Comparison of ENCODE assay signal across 1 cellular context in the genomic region with DNA sequence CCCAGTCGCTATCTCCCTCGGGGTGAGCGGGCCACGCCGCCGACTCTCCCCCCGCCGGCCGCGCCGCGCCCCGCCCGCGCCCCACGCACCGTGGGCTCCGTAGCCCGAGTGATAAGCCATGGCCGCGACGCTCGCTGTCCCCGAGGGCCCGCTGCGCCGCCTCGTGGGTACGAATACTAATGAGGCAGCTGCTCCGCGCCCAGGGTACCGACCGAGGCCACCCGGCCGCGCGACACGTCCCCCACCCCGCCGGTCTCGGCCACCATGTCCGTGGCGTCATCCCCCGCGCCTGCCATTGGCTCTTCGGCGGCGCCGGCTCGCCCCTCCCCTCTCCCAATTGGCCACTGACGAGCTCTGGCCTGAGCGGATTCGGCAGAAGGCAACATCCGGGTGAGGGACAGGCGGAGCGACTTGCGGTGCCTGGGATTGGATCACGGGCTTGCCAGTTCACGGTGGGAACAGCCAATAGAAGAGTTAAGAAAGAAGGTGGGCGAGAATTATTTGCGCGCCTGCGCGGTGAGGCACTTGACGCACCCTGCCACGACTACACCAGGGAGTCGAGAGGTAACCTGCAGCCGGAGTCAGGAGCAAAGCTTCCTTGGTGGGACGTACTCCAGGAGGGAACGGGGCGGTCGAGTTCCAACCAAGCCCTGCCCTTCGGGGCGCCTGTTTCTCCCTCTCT.
A peak's percentile ranks its signal among the peaks of the same experiment; 100 is the strongest.
TF ChIP-seq lines count a peak whose summit lies in the region.

A gene with protein sequence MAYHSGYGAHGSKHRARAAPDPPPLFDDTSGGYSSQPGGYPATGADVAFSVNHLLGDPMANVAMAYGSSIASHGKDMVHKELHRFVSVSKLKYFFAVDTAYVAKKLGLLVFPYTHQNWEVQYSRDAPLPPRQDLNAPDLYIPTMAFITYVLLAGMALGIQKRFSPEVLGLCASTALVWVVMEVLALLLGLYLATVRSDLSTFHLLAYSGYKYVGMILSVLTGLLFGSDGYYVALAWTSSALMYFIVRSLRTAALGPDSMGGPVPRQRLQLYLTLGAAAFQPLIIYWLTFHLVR (minus strand): TSS at position 278 of the 682 bp plus-strand sequence. CDS start 158 bp downstream, at position 120.

TF ChIP-seq in H1, 55 proteins besides CTCF, POLR2A, EP300 and RAD21 (continues in another document):
- no peak for TF ChIP-seq TEAD4 (IDR thresholded peaks at IDR 0.05; ENCODE audit: low read depth, low read length)
- no peak for TF ChIP-seq EGR1 (IDR thresholded peaks at IDR 0.05; ENCODE audit: borderline replicate concordance, low read depth, low read length)
- TF ChIP-seq, protein P1, sequence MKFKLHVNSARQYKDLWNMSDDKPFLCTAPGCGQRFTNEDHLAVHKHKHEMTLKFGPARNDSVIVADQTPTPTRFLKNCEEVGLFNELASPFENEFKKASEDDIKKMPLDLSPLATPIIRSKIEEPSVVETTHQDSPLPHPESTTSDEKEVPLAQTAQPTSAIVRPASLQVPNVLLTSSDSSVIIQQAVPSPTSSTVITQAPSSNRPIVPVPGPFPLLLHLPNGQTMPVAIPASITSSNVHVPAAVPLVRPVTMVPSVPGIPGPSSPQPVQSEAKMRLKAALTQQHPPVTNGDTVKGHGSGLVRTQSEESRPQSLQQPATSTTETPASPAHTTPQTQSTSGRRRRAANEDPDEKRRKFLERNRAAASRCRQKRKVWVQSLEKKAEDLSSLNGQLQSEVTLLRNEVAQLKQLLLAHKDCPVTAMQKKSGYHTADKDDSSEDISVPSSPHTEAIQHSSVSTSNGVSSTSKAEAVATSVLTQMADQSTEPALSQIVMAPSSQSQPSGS (IDR thresholded peaks at IDR 0.05; ENCODE audit: low read length): peak; percentile 88; the same call in 1 of the 2 replicates
- TF ChIP-seq KDM4A (IDR thresholded peaks at IDR 0.05; ENCODE audit: low read depth, low read length, severe bottlenecking): peak; percentile 29
- no peak for TF ChIP-seq KDM1A (IDR thresholded peaks at IDR 0.05; ENCODE audit: borderline replicate concordance, low read length)
- TF ChIP-seq CHD1 (IDR thresholded peaks at IDR 0.05; ENCODE audit: low read depth, low read length): no peak
- no peak for TF ChIP-seq ZNF274 (IDR thresholded peaks at IDR 0.05; ENCODE audit: borderline replicate concordance, extremely low read depth, low read length)
- peak; percentile 82 for TF ChIP-seq YY1 (IDR thresholded peaks at IDR 0.05; ENCODE audit: low read depth, low read length)
- no peak for TF ChIP-seq SIRT6 (IDR thresholded peaks at IDR 0.05; ENCODE audit: low read length)
- TF ChIP-seq TAF7 (optimal IDR thresholded peaks at IDR 0.05; ENCODE audit: borderline replicate concordance, low read depth, low read length): no peak
- no peak for TF ChIP-seq SRF (IDR thresholded peaks at IDR 0.05; ENCODE audit: low read depth, low read length)
- no peak for TF ChIP-seq RBBP5 (IDR thresholded peaks at IDR 0.05; ENCODE audit: borderline replicate concordance, low read depth, low read length)
- TF ChIP-seq RNF2 (IDR thresholded peaks at IDR 0.05; ENCODE audit: borderline replicate concordance, low read depth, low read length, missing control alignments, poor library complexity, severe bottlenecking): no peak
- no peak for TF ChIP-seq NANOG (IDR thresholded peaks at IDR 0.05; ENCODE audit: insufficient read depth, low read depth, low read length, poor library complexity, severe bottlenecking)
- TF ChIP-seq ASH2L (IDR thresholded peaks at IDR 0.05; ENCODE audit: low read length): peak; percentile 67
- no peak for TF ChIP-seq POU5F1 (IDR thresholded peaks at IDR 0.05; ENCODE audit: low read depth, low read length)
- TF ChIP-seq TBP (IDR thresholded peaks at IDR 0.05; ENCODE audit: low read depth, low read length): peak; percentile 26; the same call in 1 of the 2 replicates
- TF ChIP-seq CEBPB (IDR thresholded peaks at IDR 0.05; ENCODE audit: low read depth, low read length): no peak
- no peak for TF ChIP-seq KDM5A (IDR thresholded peaks at IDR 0.05; ENCODE audit: low read length)
- no peak for TF ChIP-seq SUZ12 (IDR thresholded peaks at IDR 0.05; ENCODE audit: low read length)
- TF ChIP-seq SIN3A (conservative IDR thresholded peaks at IDR 0.05 in 1 of 2, IDR thresholded peaks at IDR 0.05 in 1 of 2; ENCODE audit: low read depth in 1 of 2, low read length in 2 of 2): no peak
- TF ChIP-seq, protein P2, sequence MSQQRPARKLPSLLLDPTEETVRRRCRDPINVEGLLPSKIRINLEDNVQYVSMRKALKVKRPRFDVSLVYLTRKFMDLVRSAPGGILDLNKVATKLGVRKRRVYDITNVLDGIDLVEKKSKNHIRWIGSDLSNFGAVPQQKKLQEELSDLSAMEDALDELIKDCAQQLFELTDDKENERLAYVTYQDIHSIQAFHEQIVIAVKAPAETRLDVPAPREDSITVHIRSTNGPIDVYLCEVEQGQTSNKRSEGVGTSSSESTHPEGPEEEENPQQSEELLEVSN (IDR thresholded peaks at IDR 0.05): no peak
- no peak for TF ChIP-seq SIX5 (IDR thresholded peaks at IDR 0.05; ENCODE audit: low read depth, low read length)
- no peak for TF ChIP-seq CTBP2 (IDR thresholded peaks at IDR 0.05; ENCODE audit: borderline replicate concordance, insufficient read depth, insufficient read length, low read length)
- TF ChIP-seq PHF8 (conservative IDR thresholded peaks at IDR 0.05; ENCODE audit: low read depth, low read length): peak; percentile 90
- TF ChIP-seq RXRA (IDR thresholded peaks at IDR 0.05; ENCODE audit: insufficient read depth, low read depth, low read length): no peak
- no peak for TF ChIP-seq TCF12 (IDR thresholded peaks at IDR 0.05; ENCODE audit: low read depth, low read length)
- TF ChIP-seq TAF1 (IDR thresholded peaks at IDR 0.05; ENCODE audit: low read depth, low read length): peak; percentile 67; the same call in 1 of the 2 replicates
- no peak for TF ChIP-seq EZH2 (IDR thresholded peaks at IDR 0.05; ENCODE audit: low read depth, low read length, severe bottlenecking)
- no peak for TF ChIP-seq SAP30 (IDR thresholded peaks at IDR 0.05; ENCODE audit: insufficient read depth, insufficient replicate concordance, low read length)
- TF ChIP-seq FOSL1 (IDR thresholded peaks at IDR 0.05; ENCODE audit: insufficient read depth, low read depth, low read length): no peak
- TF ChIP-seq JUN (IDR thresholded peaks at IDR 0.05; ENCODE audit: low read depth, low read length): no peak
- TF ChIP-seq HDAC2 (IDR thresholded peaks at IDR 0.05; ENCODE audit: borderline replicate concordance in 1 of 2, low read depth in 2 of 2, low read length in 2 of 2): no peak
- TF ChIP-seq CHD2 (IDR thresholded peaks at IDR 0.05; ENCODE audit: low read length): peak; percentile 87
- peak; percentile 62 for TF ChIP-seq SP2 (IDR thresholded peaks at IDR 0.05; ENCODE audit: low read length)
- TF ChIP-seq, protein P3, sequence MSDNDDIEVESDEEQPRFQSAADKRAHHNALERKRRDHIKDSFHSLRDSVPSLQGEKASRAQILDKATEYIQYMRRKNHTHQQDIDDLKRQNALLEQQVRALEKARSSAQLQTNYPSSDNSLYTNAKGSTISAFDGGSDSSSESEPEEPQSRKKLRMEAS (IDR thresholded peaks at IDR 0.05): peak; percentile 68
- TF ChIP-seq MAFK (IDR thresholded peaks at IDR 0.05; ENCODE audit: low read depth, low read length): no peak
- no peak for TF ChIP-seq CBX5 (IDR thresholded peaks at IDR 0.05; ENCODE audit: low read depth, low read length)
- TF ChIP-seq BACH1 (IDR thresholded peaks at IDR 0.05; ENCODE audit: low read length): peak; percentile 41; the same call in 1 of the 2 replicates
- TF ChIP-seq CBX8 (IDR thresholded peaks at IDR 0.05; ENCODE audit: borderline replicate concordance, low read depth, low read length): no peak
- TF ChIP-seq JUND (IDR thresholded peaks at IDR 0.05; ENCODE audit: low read length): peak; percentile 53; the same call in 1 of the 2 replicates
- peak; percentile 54 for TF ChIP-seq NRF1 (IDR thresholded peaks at IDR 0.05; ENCODE audit: low read depth, low read length)
- no peak for TF ChIP-seq GABPA (IDR thresholded peaks at IDR 0.05; ENCODE audit: borderline replicate concordance, insufficient read depth, low read length)
- TF ChIP-seq SP1 (IDR thresholded peaks at IDR 0.05; ENCODE audit: low read depth, low read length): peak; percentile 94
- no peak for TF ChIP-seq SP4 (IDR thresholded peaks at IDR 0.05; ENCODE audit: low read length)
- no peak for TF ChIP-seq BRCA1 (IDR thresholded peaks at IDR 0.05; ENCODE audit: low read depth, low read length)
- TF ChIP-seq GTF2F1 (IDR thresholded peaks at IDR 0.05; ENCODE audit: borderline replicate concordance, low read depth, low read length): no peak
- TF ChIP-seq, protein P4, sequence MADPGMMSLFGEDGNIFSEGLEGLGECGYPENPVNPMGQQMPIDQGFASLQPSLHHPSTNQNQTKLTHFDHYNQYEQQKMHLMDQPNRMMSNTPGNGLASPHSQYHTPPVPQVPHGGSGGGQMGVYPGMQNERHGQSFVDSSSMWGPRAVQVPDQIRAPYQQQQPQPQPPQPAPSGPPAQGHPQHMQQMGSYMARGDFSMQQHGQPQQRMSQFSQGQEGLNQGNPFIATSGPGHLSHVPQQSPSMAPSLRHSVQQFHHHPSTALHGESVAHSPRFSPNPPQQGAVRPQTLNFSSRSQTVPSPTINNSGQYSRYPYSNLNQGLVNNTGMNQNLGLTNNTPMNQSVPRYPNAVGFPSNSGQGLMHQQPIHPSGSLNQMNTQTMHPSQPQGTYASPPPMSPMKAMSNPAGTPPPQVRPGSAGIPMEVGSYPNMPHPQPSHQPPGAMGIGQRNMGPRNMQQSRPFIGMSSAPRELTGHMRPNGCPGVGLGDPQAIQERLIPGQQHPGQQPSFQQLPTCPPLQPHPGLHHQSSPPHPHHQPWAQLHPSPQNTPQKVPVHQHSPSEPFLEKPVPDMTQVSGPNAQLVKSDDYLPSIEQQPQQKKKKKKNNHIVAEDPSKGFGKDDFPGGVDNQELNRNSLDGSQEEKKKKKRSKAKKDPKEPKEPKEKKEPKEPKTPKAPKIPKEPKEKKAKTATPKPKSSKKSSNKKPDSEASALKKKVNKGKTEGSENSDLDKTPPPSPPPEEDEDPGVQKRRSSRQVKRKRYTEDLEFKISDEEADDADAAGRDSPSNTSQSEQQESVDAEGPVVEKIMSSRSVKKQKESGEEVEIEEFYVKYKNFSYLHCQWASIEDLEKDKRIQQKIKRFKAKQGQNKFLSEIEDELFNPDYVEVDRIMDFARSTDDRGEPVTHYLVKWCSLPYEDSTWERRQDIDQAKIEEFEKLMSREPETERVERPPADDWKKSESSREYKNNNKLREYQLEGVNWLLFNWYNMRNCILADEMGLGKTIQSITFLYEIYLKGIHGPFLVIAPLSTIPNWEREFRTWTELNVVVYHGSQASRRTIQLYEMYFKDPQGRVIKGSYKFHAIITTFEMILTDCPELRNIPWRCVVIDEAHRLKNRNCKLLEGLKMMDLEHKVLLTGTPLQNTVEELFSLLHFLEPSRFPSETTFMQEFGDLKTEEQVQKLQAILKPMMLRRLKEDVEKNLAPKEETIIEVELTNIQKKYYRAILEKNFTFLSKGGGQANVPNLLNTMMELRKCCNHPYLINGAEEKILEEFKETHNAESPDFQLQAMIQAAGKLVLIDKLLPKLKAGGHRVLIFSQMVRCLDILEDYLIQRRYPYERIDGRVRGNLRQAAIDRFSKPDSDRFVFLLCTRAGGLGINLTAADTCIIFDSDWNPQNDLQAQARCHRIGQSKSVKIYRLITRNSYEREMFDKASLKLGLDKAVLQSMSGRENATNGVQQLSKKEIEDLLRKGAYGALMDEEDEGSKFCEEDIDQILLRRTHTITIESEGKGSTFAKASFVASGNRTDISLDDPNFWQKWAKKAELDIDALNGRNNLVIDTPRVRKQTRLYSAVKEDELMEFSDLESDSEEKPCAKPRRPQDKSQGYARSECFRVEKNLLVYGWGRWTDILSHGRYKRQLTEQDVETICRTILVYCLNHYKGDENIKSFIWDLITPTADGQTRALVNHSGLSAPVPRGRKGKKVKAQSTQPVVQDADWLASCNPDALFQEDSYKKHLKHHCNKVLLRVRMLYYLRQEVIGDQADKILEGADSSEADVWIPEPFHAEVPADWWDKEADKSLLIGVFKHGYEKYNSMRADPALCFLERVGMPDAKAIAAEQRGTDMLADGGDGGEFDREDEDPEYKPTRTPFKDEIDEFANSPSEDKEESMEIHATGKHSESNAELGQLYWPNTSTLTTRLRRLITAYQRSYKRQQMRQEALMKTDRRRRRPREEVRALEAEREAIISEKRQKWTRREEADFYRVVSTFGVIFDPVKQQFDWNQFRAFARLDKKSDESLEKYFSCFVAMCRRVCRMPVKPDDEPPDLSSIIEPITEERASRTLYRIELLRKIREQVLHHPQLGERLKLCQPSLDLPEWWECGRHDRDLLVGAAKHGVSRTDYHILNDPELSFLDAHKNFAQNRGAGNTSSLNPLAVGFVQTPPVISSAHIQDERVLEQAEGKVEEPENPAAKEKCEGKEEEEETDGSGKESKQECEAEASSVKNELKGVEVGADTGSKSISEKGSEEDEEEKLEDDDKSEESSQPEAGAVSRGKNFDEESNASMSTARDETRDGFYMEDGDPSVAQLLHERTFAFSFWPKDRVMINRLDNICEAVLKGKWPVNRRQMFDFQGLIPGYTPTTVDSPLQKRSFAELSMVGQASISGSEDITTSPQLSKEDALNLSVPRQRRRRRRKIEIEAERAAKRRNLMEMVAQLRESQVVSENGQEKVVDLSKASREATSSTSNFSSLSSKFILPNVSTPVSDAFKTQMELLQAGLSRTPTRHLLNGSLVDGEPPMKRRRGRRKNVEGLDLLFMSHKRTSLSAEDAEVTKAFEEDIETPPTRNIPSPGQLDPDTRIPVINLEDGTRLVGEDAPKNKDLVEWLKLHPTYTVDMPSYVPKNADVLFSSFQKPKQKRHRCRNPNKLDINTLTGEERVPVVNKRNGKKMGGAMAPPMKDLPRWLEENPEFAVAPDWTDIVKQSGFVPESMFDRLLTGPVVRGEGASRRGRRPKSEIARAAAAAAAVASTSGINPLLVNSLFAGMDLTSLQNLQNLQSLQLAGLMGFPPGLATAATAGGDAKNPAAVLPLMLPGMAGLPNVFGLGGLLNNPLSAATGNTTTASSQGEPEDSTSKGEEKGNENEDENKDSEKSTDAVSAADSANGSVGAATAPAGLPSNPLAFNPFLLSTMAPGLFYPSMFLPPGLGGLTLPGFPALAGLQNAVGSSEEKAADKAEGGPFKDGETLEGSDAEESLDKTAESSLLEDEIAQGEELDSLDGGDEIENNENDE (IDR thresholded peaks at IDR 0.05; ENCODE audit: insufficient replicate concordance, low read length): no peak
- TF ChIP-seq, protein P5, sequence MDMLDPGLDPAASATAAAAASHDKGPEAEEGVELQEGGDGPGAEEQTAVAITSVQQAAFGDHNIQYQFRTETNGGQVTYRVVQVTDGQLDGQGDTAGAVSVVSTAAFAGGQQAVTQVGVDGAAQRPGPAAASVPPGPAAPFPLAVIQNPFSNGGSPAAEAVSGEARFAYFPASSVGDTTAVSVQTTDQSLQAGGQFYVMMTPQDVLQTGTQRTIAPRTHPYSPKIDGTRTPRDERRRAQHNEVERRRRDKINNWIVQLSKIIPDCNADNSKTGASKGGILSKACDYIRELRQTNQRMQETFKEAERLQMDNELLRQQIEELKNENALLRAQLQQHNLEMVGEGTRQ (IDR thresholded peaks at IDR 0.05; ENCODE audit: low read length): no peak
- TF ChIP-seq BCL11A (IDR thresholded peaks at IDR 0.05; ENCODE audit: low read depth in 2 of 2, low read length in 2 of 2): no peak
- TF ChIP-seq HDAC6 (IDR thresholded peaks at IDR 0.05; ENCODE audit: low read depth, low read length): no peak
- peak; percentile 73; the same call in 1 of the 2 replicates for TF ChIP-seq POLR2AphosphoS5 (IDR thresholded peaks at IDR 0.05; ENCODE audit: low read depth, low read length)
- TF ChIP-seq, protein P6, sequence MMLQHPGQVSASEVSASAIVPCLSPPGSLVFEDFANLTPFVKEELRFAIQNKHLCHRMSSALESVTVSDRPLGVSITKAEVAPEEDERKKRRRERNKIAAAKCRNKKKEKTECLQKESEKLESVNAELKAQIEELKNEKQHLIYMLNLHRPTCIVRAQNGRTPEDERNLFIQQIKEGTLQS (IDR thresholded peaks at IDR 0.05; ENCODE audit: insufficient read depth, low read depth, low read length): no peak
- TF ChIP-seq RFX5 (IDR thresholded peaks at IDR 0.05; ENCODE audit: borderline replicate concordance, low read depth, low read length): no peak
